22 cellular contexts compared by ENCODE assay signal in genomic region chr12:26979733-26980132, GRCh38. TPM values are rescaled to one million over a fixed set of nuclear protein-coding genes. Genes with fewer than 3 reads are reported as not detected.
DNase-seq lines count a peak whose midpoint lies in the region; ATAC-seq and TF ChIP-seq lines count a peak whose summit lies in the region.
"Had no signal": no experiment of that assay in that cellular context is flagged by ENCODE, and none has a peak within 500 bp of the region (broad histone marks: within the 10 kb centered on the region; RNA-seq: fewer than 3 reads in every experiment).

No MANE protein-coding gene starts in this region.

- no peaks in the 10 kb centered on the region for H3K9me3 Mint-ChIP-seq in dendritic cell treated with granulocyte-macrophage colony-stimulating factor and Interleukin-4, amounts not matched to agents 40 ng/mL and 50 ng/mL, for 4 days
- H3K9me3 Mint-ChIP-seq: CD14-positive monocyte had no signal

- H3K27me3 ChIP-seq in A673 (replicated peaks; ENCODE audit: insufficient read depth, low read depth, low read length, poor library complexity) = no peaks in the 10 kb centered on the region
- no peaks in the 10 kb centered on the region for H3K27me3 ChIP-seq in trophoblast cell (ENCODE audit: insufficient read depth, low read length)
- H3K27me3 ChIP-seq: MG63, SJCRH30 had no signal

- peak; percentile 49 for DNase-seq in A673 (ENCODE audit: low spot score)
- peak; percentile 92 to 99 for DNase-seq in NCI-H524 (lab: John Stamatoyannopoulos, UW)
- DNase-seq in trophoblast cell = no peak
- no peak for DNase-seq in HuH-7.5 (ENCODE audit: low spot score)
- no peak for DNase-seq in left colon
- DNase-seq in activated CD8-positive, alpha-beta memory T cell treated with anti-CD3 and anti-CD28 coated beads, Interleukin-2, amount 50 U/mL, for 4 hours = no peak
- DNase-seq: EL, GF-D8, MG63, NCI-H1048, NCI-H1417 treated with DMSO at 0.1 percent for 48 hours, NCI-H187, NCI-H2107, NCI-H2227 treated with DMSO at 0.1 percent for 48 hours, NCI-H510A, NCI-H774, OCI-M1, SJCRH30 had no signal

- H3K4me1 ChIP-seq in A673 (ENCODE audit: insufficient read depth, low read length, poor library complexity, severe bottlenecking) = peaks cover 14% of the 10 kb centered on the region
- H3K4me1 ChIP-seq in trophoblast cell (ENCODE audit: control insufficient read depth in 1 of 2, insufficient read depth in 2 of 2, low read length in 2 of 2) = no peaks in the 10 kb centered on the region
- H3K4me1 ChIP-seq: SJCRH30 had no signal

- H3K18ac ChIP-seq in trophoblast cell (ENCODE audit: low read length) = no peak overlapping the region

- no peaks in the 10 kb centered on the region for H3K9me3 ChIP-seq in A673 (ENCODE audit: low read depth, low read length, poor library complexity, severe bottlenecking)
- H3K9me3 ChIP-seq in trophoblast cell (ENCODE audit: insufficient read depth, low read depth, low read length) = no peaks in the 10 kb centered on the region
- H3K9me3 ChIP-seq: MG63, SJCRH30 had no signal

- H2BK5ac ChIP-seq in trophoblast cell (ENCODE audit: low read depth, low read length, poor library complexity) = no peak overlapping the region

- no peak overlapping the region for H3K14ac ChIP-seq in trophoblast cell (ENCODE audit: low read length)

- H2BK12ac ChIP-seq in trophoblast cell (ENCODE audit: low read length) = no peak overlapping the region

- no peak overlapping the region for H4K91ac ChIP-seq in trophoblast cell (ENCODE audit: low read depth, low read length)

- H3K79me2 ChIP-seq in trophoblast cell (ENCODE audit: control insufficient read depth, insufficient read depth, low read length, poor library complexity) = no peaks in the 10 kb centered on the region

- no peaks in the 10 kb centered on the region for H3K27me3 Mint-ChIP-seq in dendritic cell treated with granulocyte-macrophage colony-stimulating factor and Interleukin-4, amounts not matched to agents 40 ng/mL and 50 ng/mL, for 4 days
- H3K27me3 Mint-ChIP-seq: B cell had no signal

- no peak overlapping the region for H2AK5ac ChIP-seq in trophoblast cell (ENCODE audit: low read length)

- H3K36me3 ChIP-seq in A673 (ENCODE audit: insufficient read depth, low read length, poor library complexity, severe bottlenecking) (no peaks in the 10 kb centered on the region), trophoblast cell (ENCODE audit: control insufficient read depth in 1 of 2, insufficient read depth in 2 of 2, low read length in 2 of 2) (no peaks in the 10 kb centered on the region)
- H3K36me3 ChIP-seq: SJCRH30 had no signal

- H2AFZ ChIP-seq in trophoblast cell (ENCODE audit: insufficient read depth, low read length, poor library complexity) = no peak overlapping the region

- no peak for TF ChIP-seq CTCF in A673 (conservative IDR thresholded peaks at IDR 0.05; ENCODE audit: low read depth, low read length)

- H3K36me3 Mint-ChIP-seq in dendritic cell treated with granulocyte-macrophage colony-stimulating factor and Interleukin-4, amounts not matched to agents 40 ng/mL and 50 ng/mL, for 4 days (ENCODE audit: low read depth) = peaks cover 61% of the 10 kb centered on the region

- WGBS in trophoblast cell (ENCODE audit: extremely low coverage, insufficient coverage, insufficient read length) = no CpG with 5 or more reads among the region's 11 CpGs

- H4K12ac ChIP-seq in trophoblast cell (ENCODE audit: low read depth, low read length) = no peak overlapping the region

- intact Hi-C loops in A673 (cut with micrococcal nuclease; ENCODE audit: unreplicated experiment) = no loop called here
- intact Hi-C loops in dendritic cell treated with granulocyte-macrophage colony-stimulating factor and Interleukin-4, amounts not matched to agents 40 ng/mL and 50 ng/mL, for 4 days (cut with micrococcal nuclease) = no loop called here
- intact Hi-C loops in left colon (cut with DNase I, micrococcal nuclease) = no loop called here

- CTCF ChIA-PET in A673 (lab: Charles Lee) = no interaction called here

- POLR2A ChIA-PET in A673 (lab: Charles Lee; ENCODE audit: low non-redundant PET) = no interaction called here

- no peak overlapping the region for H3K23ac ChIP-seq in trophoblast cell (ENCODE audit: low read length)

- H2BK120ac ChIP-seq in trophoblast cell (ENCODE audit: insufficient read depth, low read length, poor library complexity) = no peak overlapping the region

- H3K4me3 Mint-ChIP-seq in dendritic cell treated with granulocyte-macrophage colony-stimulating factor and Interleukin-4, amounts not matched to agents 40 ng/mL and 50 ng/mL, for 4 days = no peak overlapping the region
- H3K4me3 Mint-ChIP-seq: B cell, CD14-positive monocyte had no signal

- H3K27ac Mint-ChIP-seq in dendritic cell treated with granulocyte-macrophage colony-stimulating factor and Interleukin-4, amounts not matched to agents 40 ng/mL and 50 ng/mL, for 4 days = peak overlapping the region; percentile 10
- H3K27ac Mint-ChIP-seq: B cell had no signal

- H3K9ac ChIP-seq in trophoblast cell (ENCODE audit: low read length) = peak overlapping the region; percentile 7

- no peak overlapping the region for H4K8ac ChIP-seq in trophoblast cell (ENCODE audit: low read depth, low read length)

- no peak for ATAC-seq in left colon
- ATAC-seq: K562 had no signal

- no peak overlapping the region for H3K27ac ChIP-seq in A673 (ENCODE audit: low read depth, low read length, poor library complexity, severe bottlenecking)
- H3K27ac ChIP-seq in trophoblast cell (ENCODE audit: low read depth, low read length) = no peak overlapping the region
- H3K27ac ChIP-seq: SJCRH30 had no signal

- BruUV-seq in A673 (replicated peaks; lab: Mats Ljungman, UMichigan) = no TSS peak

- no peak overlapping the region for H3K4ac ChIP-seq in trophoblast cell (ENCODE audit: low read depth, low read length)

- no peaks in the 10 kb centered on the region for H3K79me1 ChIP-seq in trophoblast cell (ENCODE audit: low read length)

- no peak overlapping the region for H3K4me2 ChIP-seq in trophoblast cell (ENCODE audit: low read length)

- peaks cover 7% of the 10 kb centered on the region for H3K4me1 Mint-ChIP-seq in dendritic cell treated with granulocyte-macrophage colony-stimulating factor and Interleukin-4, amounts not matched to agents 40 ng/mL and 50 ng/mL, for 4 days (ENCODE audit: low read depth)

- H3K4me3 ChIP-seq in A673 (ENCODE audit: low read depth, low read length, poor library complexity, severe bottlenecking) = no peak overlapping the region
- no peak overlapping the region for H3K4me3 ChIP-seq in trophoblast cell (ENCODE audit: low read depth, low read length)
- H3K4me3 ChIP-seq: K562, MG63, SJCRH30 had no signal

RNA-seq across cellular contexts. Expression of gene TM7SF3, which starts 34.5 kb away (rescaled TPM):
- total RNA-seq in A673 (2021) = 51.1 and 53.5 TPM in 2 replicates
- 29.0 and 34.9 TPM in 2 replicates for polyA plus RNA-seq in trophoblast cell (2013)
- 10 to 100 TPM; 45.2 to 48.3 TPM for total RNA-seq in left colon

RNA-seq across cellular contexts. Expression of gene FGFR1OP2, which starts 41.5 kb away (rescaled TPM):
- total RNA-seq in A673 (2021) = 40.3 and 42.3 TPM in 2 replicates
- polyA plus RNA-seq in trophoblast cell (2013) = 49.4 and 49.6 TPM in 2 replicates
- total RNA-seq in left colon = 10 to 100 TPM; 24.6 to 31.5 TPM

RNA-seq across cellular contexts. Expression of gene INTS13, which starts 42.0 kb away (rescaled TPM):
- total RNA-seq in A673 (2021) (39.9 and 51.0 TPM in 2 replicates), left colon (10 to 100 TPM; 11.5 to 12.9 TPM)
- 18.6 and 19.1 TPM in 2 replicates for polyA plus RNA-seq in trophoblast cell (2013)

RNA-seq across cellular contexts. Expression of gene MED21, which starts 42.6 kb away (rescaled TPM):
- total RNA-seq in A673 (2021) = 49.0 and 49.6 TPM in 2 replicates
- polyA plus RNA-seq in trophoblast cell (2013) = 29.0 and 30.6 TPM in 2 replicates
- total RNA-seq in left colon = 10 to 100 TPM; 34.0 to 41.5 TPM

Comparison
In these comparisons a context has a peak if more than half of its experiments do, and no peak if none do; other contexts are left out.
1. DNase-seq: peak in A673 (single experiment) and NCI-H524 (2 of 2); none in trophoblast cell (0 of 2), HuH-7.5 (single experiment), left colon (0 of 2) and activated CD8-positive, alpha-beta memory T cell treated with anti-CD3 and anti-CD28 coated beads, Interleukin-2, amount 50 U/mL, for 4 hours (single experiment).